20 cellular contexts compared by ENCODE assay signal in the genomic region with DNA sequence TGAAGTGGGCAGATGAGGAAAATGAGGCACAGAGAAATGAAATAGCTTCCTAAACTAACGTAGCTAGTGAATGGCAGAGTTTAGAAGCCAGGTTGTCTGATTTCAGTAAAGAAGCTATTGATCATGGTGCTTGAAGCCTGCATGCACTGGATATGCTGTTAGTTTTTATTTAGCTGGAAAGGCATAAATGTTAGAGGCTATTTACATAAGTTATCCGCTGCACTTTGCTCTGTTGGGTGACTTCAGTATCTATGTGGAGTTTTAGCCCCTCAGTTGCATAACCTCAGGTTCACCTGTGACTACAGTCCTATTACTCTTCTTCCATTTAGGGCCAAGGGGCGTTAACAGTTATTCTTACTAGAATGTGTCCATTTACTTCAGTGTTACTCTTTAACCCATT.
DNase-seq lines count a peak whose midpoint lies in the region; ATAC-seq, FAIRE-seq and TF ChIP-seq lines count a peak whose summit lies in the region.
"Had no signal": no experiment of that assay in that cellular context is flagged by ENCODE, and none has a peak within 500 bp of the region (broad histone marks: within the 10 kb centered on the region; RNA-seq: fewer than 3 reads in every experiment).

No MANE protein-coding gene starts in this region.

- H3K36me3 ChIP-seq in astrocyte (ENCODE audit: insufficient read depth, low read length) (no peaks in the 10 kb centered on the region), HepG2 (replicated peaks in 1 of 2; ENCODE audit: control insufficient read depth in 1 of 2, insufficient read depth in 2 of 2, low read length in 2 of 2) (no peaks in the 10 kb centered on the region), GM23248 (ENCODE audit: low read depth) (no peaks in the 10 kb centered on the region)
- H3K36me3 ChIP-seq: BLaER1 had no signal

- H3K36me3 Mint-ChIP-seq in astrocyte (ENCODE audit: low read depth, unreplicated experiment) = no peaks in the 10 kb centered on the region
- H3K36me3 Mint-ChIP-seq: CD4-positive, CD25-positive, alpha-beta regulatory T cell; CD8-positive, alpha-beta T cell had no signal

- CTCF ChIA-PET in HepG2 (lab: Yijun Ruan, JAX; ENCODE audit: low intra/inter-chr PET ratio, low total read pairs) = no interaction called here

- H3K9ac ChIP-seq in astrocyte (ENCODE audit: low read length) (no peak overlapping the region), HepG2 (ENCODE audit: insufficient read depth, low read depth, low read length) (no peak overlapping the region), GM23248 (no peak overlapping the region)
- H3K9ac ChIP-seq: BLaER1 had no signal

- POLR2A ChIA-PET in HepG2 (lab: Yijun Ruan, JAX) = no interaction called here

- WGBS in HepG2 (ENCODE audit: low lambda C conversion rate) = 0% methylated on average over 3 of the region's 3 CpGs
- WGBS in GM23248 (ENCODE audit: low coverage in 1 of 2, low lambda C conversion rate in 2 of 2, missing lambda C conversion rate in 2 of 2), 2 experiments = 74 to 77% methylated on average over 3 of the region's 3 CpGs

- TF ChIP-seq EP300 in HepG2 (IDR thresholded peaks at IDR 0.05; ENCODE audit: low read depth in 2 of 2, low read length in 2 of 2) (no peak), HepG2 (CRISPR knock-in tag; IDR thresholded peaks at IDR 0.05; ENCODE audit: borderline replicate concordance) (no peak)

- H3K4me1 ChIP-seq in astrocyte (ENCODE audit: insufficient read depth, low read length) (no peaks in the 10 kb centered on the region), HepG2 (ENCODE audit: insufficient read depth, low read length) (peaks cover 9% of the 10 kb centered on the region; the same call in 1 of the 2 replicates), GM23248 (ENCODE audit: insufficient read depth) (no peaks in the 10 kb centered on the region)
- H3K4me1 ChIP-seq: BLaER1, Caco-2 had no signal

- FAIRE-seq in astrocyte (lab: Jason Lieb, UNC) = peak; percentile 78
- FAIRE-seq in HepG2 (lab: Jason Lieb, UNC) = no peak
- FAIRE-seq: G401.6, GM12878, H1 had no signal

- H3K79me2 ChIP-seq in astrocyte (ENCODE audit: insufficient read depth, low read length) (no peaks in the 10 kb centered on the region), HepG2 (ENCODE audit: insufficient read depth, low read length) (no peaks in the 10 kb centered on the region), GM23248 (ENCODE audit: insufficient read depth) (no peaks in the 10 kb centered on the region)

- no peaks in the 10 kb centered on the region for H3K9me3 Mint-ChIP-seq in astrocyte (ENCODE audit: unreplicated experiment)
- H3K9me3 Mint-ChIP-seq: CD8-positive, alpha-beta T cell had no signal

- no TSS peak for BruUV-seq in HepG2 (replicated peaks; lab: Mats Ljungman, UMichigan)

- no peaks in the 10 kb centered on the region for H4K20me1 ChIP-seq in astrocyte (ENCODE audit: insufficient read depth, low read length)
- no peaks in the 10 kb centered on the region for H4K20me1 ChIP-seq in HepG2 (ENCODE audit: insufficient read depth, low read length)
- no peaks in the 10 kb centered on the region for H4K20me1 ChIP-seq in GM23248 (ENCODE audit: insufficient read depth)
- H4K20me1 ChIP-seq: BLaER1 had no signal

- no peak overlapping the region for H3K4me3 Mint-ChIP-seq in astrocyte (ENCODE audit: unreplicated experiment)
- H3K4me3 Mint-ChIP-seq: B cell; CD4-positive, CD25-positive, alpha-beta regulatory T cell; CD8-positive, alpha-beta T cell had no signal

- in situ Hi-C loops in HepG2 (cut with HindIII; ENCODE audit: extremely low pct_ligation_motif_present, low pct_unique_long_range_greater_than_20kb) = no loop called here
- in situ Hi-C loops in GM23248 (cut with MboI) = no loop called here

- H3F3A ChIP-seq in GM23248 (ENCODE audit: insufficient read depth) = no peaks in the 10 kb centered on the region

- H3K4me2 ChIP-seq in astrocyte (ENCODE audit: low read length) = no peak overlapping the region
- H3K4me2 ChIP-seq in HepG2 (ENCODE audit: low read depth, low read length) = no peak overlapping the region
- no peak overlapping the region for H3K4me2 ChIP-seq in GM23248 (ENCODE audit: unreplicated experiment)
- H3K4me2 ChIP-seq: BLaER1 had no signal

- TF ChIP-seq CTCF in astrocyte (IDR thresholded peaks at IDR 0.05; ENCODE audit: insufficient read depth, low read depth, low read length) (no peak), HepG2 (CRISPR knock-in tag; IDR thresholded peaks at IDR 0.05) (no peak)

- ATAC-seq in HepG2 = no peak
- no peak for ATAC-seq in HG02885 (IDR thresholded peaks at IDR 0.05; ENCODE audit: poor library complexity, unreplicated experiment)
- ATAC-seq: CD8-positive, alpha-beta T cell; GM12878 had no signal

- H3K4me3 ChIP-seq in astrocyte (ENCODE audit: insufficient read depth, low read depth, low read length) (no peak overlapping the region), HepG2 (replicated peaks in 1 of 3; ENCODE audit: insufficient read depth in 1 of 3, low read depth in 2 of 3, low read length in 3 of 3) (no peak overlapping the region; a peak in 1 of 6 replicates), GM23248 (no peak overlapping the region)
- H3K4me3 ChIP-seq: BLaER1, GM12878 had no signal

- DNase-seq in GDM1 (lab: John Stamatoyannopoulos, UW) (peak; percentile 0), astrocyte (ENCODE audit: low read depth) (no peak), HepG2 (ENCODE audit: low spot score) (peak; percentile 12), GM23248 (no peak), UCSD-AML1 (lab: John Stamatoyannopoulos, UW; ENCODE audit: unreplicated experiment) (no peak)
- DNase-seq: CD4-positive, CD25-positive, alpha-beta regulatory T cell; CD8-positive, alpha-beta T cell; DMS153; DND-41; H7; HCEC 1CT had no signal

- no peaks in the 10 kb centered on the region for H3K9me2 ChIP-seq in GM23248 (ENCODE audit: insufficient read depth)

- no peak for TF ChIP-seq POLR2A in HepG2 (IDR thresholded peaks at IDR 0.05; ENCODE audit: insufficient read depth in 1 of 2, low read depth in 2 of 2, low read length in 2 of 2)

- H2AFZ ChIP-seq in astrocyte (ENCODE audit: low read depth, low read length) (no peak overlapping the region), HepG2 (ENCODE audit: low read length) (no peak overlapping the region), GM23248 (no peak overlapping the region)

- H3K27ac Mint-ChIP-seq in astrocyte (ENCODE audit: unreplicated experiment) = no peak overlapping the region
- H3K27ac Mint-ChIP-seq: B cell; CD4-positive, CD25-positive, alpha-beta regulatory T cell; CD8-positive, alpha-beta T cell had no signal

- H3K27ac ChIP-seq in astrocyte (ENCODE audit: low read depth, low read length) (no peak overlapping the region), HepG2 (ENCODE audit: extremely low read length, insufficient read depth, low read length) (no peak overlapping the region), GM23248 (no peak overlapping the region)
- H3K27ac ChIP-seq: 22Rv1, BLaER1, C4-2B had no signal

- no peak for TF ChIP-seq RAD21 in HepG2 (CRISPR knock-in tag; IDR thresholded peaks at IDR 0.05)

- H3K27me3 ChIP-seq in astrocyte (ENCODE audit: insufficient read depth, low read length) = no peaks in the 10 kb centered on the region
- H3K27me3 ChIP-seq in HepG2 (ENCODE audit: control insufficient read depth in 1 of 2, insufficient read depth in 2 of 2, low read length in 2 of 2) = no peaks in the 10 kb centered on the region; a peak in 1 of 5 replicates
- no peaks in the 10 kb centered on the region for H3K27me3 ChIP-seq in GM23248 (replicated peaks; ENCODE audit: insufficient read depth)
- H3K27me3 ChIP-seq: BLaER1 had no signal

- H3K4me1 Mint-ChIP-seq in astrocyte (ENCODE audit: low read depth, unreplicated experiment) = no peaks in the 10 kb centered on the region
- H3K4me1 Mint-ChIP-seq: B cell; CD4-positive, CD25-positive, alpha-beta regulatory T cell had no signal

- no peaks in the 10 kb centered on the region for H3K27me3 Mint-ChIP-seq in astrocyte (ENCODE audit: low read depth, unreplicated experiment)
- H3K27me3 Mint-ChIP-seq: B cell; CD4-positive, CD25-positive, alpha-beta regulatory T cell had no signal

- no peaks in the 10 kb centered on the region for H3K9me3 ChIP-seq in astrocyte (ENCODE audit: insufficient read depth, low read depth, low read length)
- no peaks in the 10 kb centered on the region for H3K9me3 ChIP-seq in HepG2 (ENCODE audit: low read length)
- no peaks in the 10 kb centered on the region for H3K9me3 ChIP-seq in GM23248 (ENCODE audit: low read depth)
- H3K9me3 ChIP-seq: BLaER1, Caco-2 had no signal

- intact Hi-C loops in HepG2 (cut with micrococcal nuclease; ENCODE audit: unreplicated experiment) = no loop called here

TF ChIP-seq in HepG2, 621 proteins besides CTCF, POLR2A, EP300 and RAD21 (continues in another document):
- TF ChIP-seq ZNF839 (CRISPR knock-in tag; IDR thresholded peaks at IDR 0.05; ENCODE audit: borderline replicate concordance) = no peak
- no peak for TF ChIP-seq SOX6 (IDR thresholded peaks at IDR 0.05)
- TF ChIP-seq SOX6 (CRISPR knock-in tag; IDR thresholded peaks at IDR 0.05) = no peak
- 0 out of 2 replicates have a peak, but pooled peaks have one; percentile 21 for TF ChIP-seq SRF (IDR thresholded peaks at IDR 0.05; ENCODE audit: low read depth, low read length)
- TF ChIP-seq ZNF292 (CRISPR knock-in tag; IDR thresholded peaks at IDR 0.05; ENCODE audit: borderline replicate concordance, low read depth) = no peak
- 0 out of 2 replicates have a peak, but pooled peaks have one; percentile 8 for TF ChIP-seq HNF4G (IDR thresholded peaks at IDR 0.05; ENCODE audit: borderline replicate concordance, low read depth, low read length)
- no peak for TF ChIP-seq HNF4G (CRISPR knock-in tag; IDR thresholded peaks at IDR 0.05; ENCODE audit: borderline replicate concordance, low read depth)
- TF ChIP-seq ARNT (IDR thresholded peaks at IDR 0.05) = no peak
- no peak for TF ChIP-seq HES4 (CRISPR knock-in tag; IDR thresholded peaks at IDR 0.05; ENCODE audit: borderline replicate concordance)
- TF ChIP-seq DPF2 (CRISPR knock-in tag; IDR thresholded peaks at IDR 0.05; ENCODE audit: borderline replicate concordance, low read depth) = no peak
- no peak for TF ChIP-seq AHR (CRISPR knock-in tag; IDR thresholded peaks at IDR 0.05)
- TF ChIP-seq CEBPB (IDR thresholded peaks at IDR 0.05; ENCODE audit: borderline replicate concordance, low read depth, low read length) = peak; percentile 22; the same call in 1 of the 2 replicates

Comparison
In these comparisons a context has a peak if more than half of its experiments do, and no peak if none do; other contexts are left out.
1. DNase-seq: peak in GDM1 (single experiment) and HepG2 (single experiment); none in astrocyte (single experiment), GM23248 (single experiment) and UCSD-AML1 (single experiment).